In the genomic region with DNA sequence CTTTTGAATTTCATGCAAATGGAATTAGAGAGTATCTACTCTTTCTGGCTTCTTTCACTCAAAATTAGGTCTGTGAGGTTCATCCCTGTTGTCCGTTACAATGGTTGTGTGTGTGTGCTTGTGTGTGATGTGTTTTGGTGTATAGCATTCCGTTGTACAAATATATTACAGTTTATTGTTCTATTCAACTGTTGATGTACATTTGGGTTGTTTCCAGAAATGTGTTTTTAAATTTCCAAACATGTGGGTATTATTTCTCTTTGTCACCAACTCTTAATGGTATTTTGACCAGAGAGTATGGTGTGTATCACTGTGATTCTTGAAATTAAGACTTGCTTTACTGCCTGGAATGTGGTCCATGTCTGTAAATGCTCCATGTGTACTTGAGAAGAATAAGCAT, we compare ENCODE assay signal across 31 cellular contexts.
"Had no signal": no experiment of that assay in that cellular context is flagged by ENCODE, and none has a peak within 500 bp of the region (broad histone marks: within the 10 kb centered on the region; RNA-seq: fewer than 3 reads in every experiment).

No MANE protein-coding gene starts in this region.

- H3K4me3 ChIP-seq: adrenal gland, body of pancreas had no signal

- H3K4me1 ChIP-seq: adrenal gland, body of pancreas had no signal

- ATAC-seq: activated CD4-positive, alpha-beta T cell treated with anti-CD3 and anti-CD28 coated beads for 36 hours; activated CD8-positive, alpha-beta memory T cell treated with anti-CD3 and anti-CD28 coated beads, Interleukin-2, amount 10 ng/mL, durations not matched to agents 7 days and 5 days; activated CD8-positive, alpha-beta T cell treated with anti-CD3 and anti-CD28 coated beads, Interleukin-2, amount 10 ng/mL, durations not matched to agents 7 days and 5 days; activated naive CD8-positive, alpha-beta T cell treated with anti-CD3 and anti-CD28 coated beads, Interleukin-2, amount 50 U/mL, for 24 hours; body of pancreas; effector memory CD8-positive, alpha-beta T cell; esophagus mucosa; T-helper 17 cell had no signal

- H3K27ac ChIP-seq: adrenal gland, body of pancreas, epithelial cell of prostate had no signal

- H3K27me3 ChIP-seq: adrenal gland, body of pancreas had no signal

- H3K9me3 ChIP-seq: adrenal gland, body of pancreas had no signal

- FAIRE-seq: colon, frontal cortex had no signal

- H3K36me3 ChIP-seq: adrenal gland had no signal

- DNase-seq: activated CD4-positive, alpha-beta memory T cell treated with anti-CD3 and anti-CD28 coated beads for 36 hours; activated CD4-positive, alpha-beta T cell treated with anti-CD3 and anti-CD28 coated beads for 36 hours; activated CD4-positive, alpha-beta T cell treated with anti-CD3 and anti-CD28 coated beads, Interleukin-2, amount 10 ng/mL, durations not matched to agents 24 days and 14 days; activated CD4-positive, CD25-positive, alpha-beta regulatory T cell; activated CD4-positive, CD25-positive, alpha-beta regulatory T cell treated with anti-CD3 and anti-CD28 coated beads, Interleukin-2, amount 50 U/mL, for 72 hours; activated CD8-positive, alpha-beta memory T cell treated with anti-CD3 and anti-CD28 coated beads, Interleukin-2, amount 10 ng/mL, durations not matched to agents 7 days and 5 days; activated CD8-positive, alpha-beta memory T cell treated with anti-CD3 and anti-CD28 coated beads, Interleukin-2, amount 50 U/mL, for 4 hours; activated CD8-positive, alpha-beta T cell treated with anti-CD3 and anti-CD28 coated beads, Interleukin-2, amount 10 ng/mL, durations not matched to agents 7 days and 5 days; activated effector memory CD4-positive, alpha-beta T cell treated with anti-CD3 and anti-CD28 coated beads, Interleukin-2, amount 50 U/mL, for 16 hours; activated naive CD4-positive, alpha-beta T cell treated with anti-CD3 and anti-CD28 coated beads for 36 hours; activated naive CD8-positive, alpha-beta T cell treated with anti-CD3 and anti-CD28 coated beads for 36 hours; activated naive CD8-positive, alpha-beta T cell treated with anti-CD3 and anti-CD28 coated beads, Interleukin-2, amount 50 U/mL, for 24 hours; activated T-cell treated with anti-CD3 and anti-CD28 coated beads, Interleukin-2, amount 50 U/mL, for 1 hour; activated T-cell treated with anti-CD3 and anti-CD28 coated beads, Interleukin-2, amount 50 U/mL, for 48 hours; adrenal gland; amygdala; aorta; body of pancreas; caudate nucleus; cortex of kidney; dermis blood vessel endothelial cell; effector CD4-positive, alpha-beta T cell; effector memory CD8-positive, alpha-beta T cell; foreskin fibroblast; head of caudate nucleus; T-helper 17 cell; T1000 had no signal
